Comparison of ENCODE assay signal across 1 cellular context in genomic region chr21:32520885-32521735, GRCh38.
A peak's percentile ranks its signal among the peaks of the same experiment; 100 is the strongest.
TF ChIP-seq lines count a peak whose summit lies in the region.

No MANE protein-coding gene starts in this region.

TF ChIP-seq in endothelial cell of umbilical vein, 7 proteins besides CTCF, POLR2A, EP300 and RAD21:
- TF ChIP-seq MAX (IDR thresholded peaks at IDR 0.05; ENCODE audit: insufficient read depth, insufficient read length), result no peak
- peak; percentile 76 for TF ChIP-seq FOS (IDR thresholded peaks at IDR 0.05; ENCODE audit: borderline replicate concordance, insufficient read depth, low read length)
- no peak for TF ChIP-seq EZH2 (IDR thresholded peaks at IDR 0.05; ENCODE audit: borderline replicate concordance, low read depth, low read length, severe bottlenecking)
- peak; percentile 85 for TF ChIP-seq POLR2AphosphoS5 (IDR thresholded peaks at IDR 0.05; ENCODE audit: insufficient read depth, low read depth, low read length)
- TF ChIP-seq GATA2 (IDR thresholded peaks at IDR 0.05; ENCODE audit: insufficient read depth, insufficient read length, low read depth, low read length), result peak; percentile 100
- TF ChIP-seq JUN (IDR thresholded peaks at IDR 0.05; ENCODE audit: borderline replicate concordance, insufficient read depth, insufficient read length, low read depth), result peak; percentile 84
- TF ChIP-seq MYC (IDR thresholded peaks at IDR 0.05; ENCODE audit: low read depth, low read length), result no peak
